22 cellular contexts compared by ENCODE assay signal in the genomic region with DNA sequence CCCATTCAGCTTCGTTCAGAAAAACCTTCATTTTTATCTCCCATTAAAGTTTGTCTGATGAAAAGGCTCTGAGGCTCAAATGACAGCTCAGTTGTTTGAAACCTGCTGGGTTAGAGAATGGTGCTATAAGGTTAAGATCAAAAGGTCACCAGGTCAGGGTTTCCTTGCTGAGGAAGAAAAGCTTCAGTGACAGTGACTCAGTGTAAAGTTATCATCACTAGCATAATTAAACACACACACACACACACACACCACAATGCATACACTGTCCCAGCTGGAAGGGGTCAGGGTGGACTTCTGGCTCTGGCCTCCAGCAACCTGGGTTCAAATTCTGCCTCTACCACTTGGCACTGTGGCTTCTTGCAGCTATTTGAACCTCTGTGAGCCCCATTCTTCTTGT.
"Had no signal": no experiment of that assay in that cellular context is flagged by ENCODE, and none has a peak within 500 bp of the region (broad histone marks: within the 10 kb centered on the region; RNA-seq: fewer than 3 reads in every experiment).

No MANE protein-coding gene starts in this region.

- H3K27ac ChIP-seq: colonic mucosa, hepatocyte, pancreas, spleen, thoracic aorta, transverse colon had no signal

- ATAC-seq: naive thymus-derived CD8-positive, alpha-beta T cell; sciatic nerve; stimulated activated memory B cell treated with anti-CD40 and anti-IgM and Interleukin-4, amounts not matched to agents 10 μg/mL and 1 μg/mL and 100 μg/mL, for 72 hours had no signal

- H3K27ac Mint-ChIP-seq: naive thymus-derived CD8-positive, alpha-beta T cell; stimulated activated memory B cell treated with anti-CD40 and anti-IgM and Interleukin-4, amounts not matched to agents 10 μg/mL and 1 μg/mL and 100 μg/mL, for 72 hours had no signal

- DNase-seq: colonic mucosa; dermis blood vessel endothelial cell; erythroblast; foreskin melanocyte; head of caudate nucleus; kidney; naive thymus-derived CD8-positive, alpha-beta T cell; occipital lobe; pancreas; spleen; stimulated activated CD4-positive, alpha-beta T cell treated with anti-CD3 and anti-CD28 coated beads, Interleukin-15, amount 100 ng/mL, for 24 hours; stimulated activated CD4-positive, alpha-beta T cell treated with anti-CD3 and anti-CD28 coated beads, Interleukin-1b, Interleukin-23, amount 100 ng/mL, for 48 hours; stimulated activated CD4-positive, alpha-beta T cell treated with anti-CD3 and anti-CD28 coated beads, Interleukin-4, amount 100 ng/mL, for 24 hours; stomach; substantia nigra; transverse colon had no signal

- H3K9me3 Mint-ChIP-seq: naive thymus-derived CD8-positive, alpha-beta T cell; neural crest cell; stimulated activated memory B cell treated with anti-CD40 and anti-IgM and Interleukin-4, amounts not matched to agents 10 μg/mL and 1 μg/mL and 100 μg/mL, for 72 hours had no signal

- H3K4me1 ChIP-seq: colonic mucosa, spleen had no signal

- H2AFZ ChIP-seq: hepatocyte had no signal

- H3K79me2 ChIP-seq: hepatocyte had no signal

- H3K27me3 Mint-ChIP-seq: stimulated activated memory B cell treated with anti-CD40 and anti-IgM and Interleukin-4, amounts not matched to agents 10 μg/mL and 1 μg/mL and 100 μg/mL, for 72 hours had no signal

- H3K36me3 ChIP-seq: colonic mucosa, pancreas, prostate gland, spleen, stomach, thoracic aorta, transverse colon had no signal

- H3K27me3 ChIP-seq: colonic mucosa, pancreas, spleen, transverse colon had no signal

- H3K9me3 ChIP-seq: colonic mucosa, pancreas, prostate gland, spleen, stomach, thoracic aorta, transverse colon had no signal

- H3K4me3 ChIP-seq: colonic mucosa, hepatocyte, pancreas, prostate gland, spleen, stomach, thoracic aorta, transverse colon had no signal

- H3K4me1 Mint-ChIP-seq: naive thymus-derived CD8-positive, alpha-beta T cell; stimulated activated memory B cell treated with anti-CD40 and anti-IgM and Interleukin-4, amounts not matched to agents 10 μg/mL and 1 μg/mL and 100 μg/mL, for 72 hours had no signal

- H3K4me3 Mint-ChIP-seq: naive thymus-derived CD8-positive, alpha-beta T cell; neural crest cell; stimulated activated memory B cell treated with anti-CD40 and anti-IgM and Interleukin-4, amounts not matched to agents 10 μg/mL and 1 μg/mL and 100 μg/mL, for 72 hours had no signal
